1 cellular context compared by ENCODE assay signal in genomic region chr9:120742951-120743416, GRCh38.
TF ChIP-seq lines count a peak whose summit lies in the region.

No MANE protein-coding gene starts in this region.

TF ChIP-seq in endothelial cell of umbilical vein, 7 proteins besides CTCF, POLR2A, EP300 and RAD21 (continued from another document):
- TF ChIP-seq POLR2AphosphoS5 (IDR thresholded peaks at IDR 0.05; ENCODE audit: insufficient read depth, low read depth, low read length) = no peak
